Comparison of ENCODE assay signal across 8 cellular contexts in the genomic region with DNA sequence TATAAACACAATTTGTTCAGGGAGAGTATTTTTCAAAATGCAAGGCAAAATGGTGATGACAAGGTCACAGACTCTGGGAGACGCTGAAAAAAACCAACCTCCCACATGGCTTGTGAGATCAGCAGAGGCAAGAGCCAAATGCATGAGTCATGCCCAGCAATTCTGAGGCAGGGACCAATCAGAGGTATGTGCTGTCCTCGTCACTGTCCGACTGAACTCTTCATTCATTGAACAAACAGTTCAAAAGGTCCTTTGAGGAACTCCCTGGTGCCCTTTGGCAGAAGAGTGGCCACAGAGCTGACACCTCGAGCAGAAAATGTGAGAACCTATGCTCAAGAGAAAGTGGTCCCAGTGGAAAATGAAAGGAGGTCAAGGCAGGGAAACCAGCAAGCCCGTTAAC. TPM values are rescaled to one million over a fixed set of nuclear protein-coding genes. Genes with fewer than 3 reads are reported as not detected.
A peak's percentile ranks its signal among the peaks of the same experiment; 100 is the strongest.
DNase-seq lines count a peak whose midpoint lies in the region; ATAC-seq and TF ChIP-seq lines count a peak whose summit lies in the region.

No MANE protein-coding gene starts in this region.

- no peaks in the 10 kb centered on the region for H3K4me1 ChIP-seq in Panc1 (ENCODE audit: control insufficient read depth, insufficient read depth, low read length)
- H3K4me1 ChIP-seq in esophagus squamous epithelium, result peaks cover 0 to 24% (median 16%) of the 10 kb centered on the region in 3 donors
- peaks cover 7 to 8% of the 10 kb centered on the region in 2 donors for H3K4me1 ChIP-seq in muscle layer of duodenum (ENCODE audit: control insufficient read depth in 1 of 2, insufficient read depth in 2 of 2, low read length in 2 of 2)

- WGBS in esophagus squamous epithelium, 2 donors, result 44 to 55% methylated on average over 5 of the region's 5 CpGs

- CTCF ChIA-PET in Panc1 (lab: Charles Lee), result no interaction called here

- no peaks in the 10 kb centered on the region for H3K36me3 ChIP-seq in Panc1 (ENCODE audit: control insufficient read depth, insufficient read depth, low read length)
- no peaks in the 10 kb centered on the region for H3K36me3 ChIP-seq in esophagus squamous epithelium
- H3K36me3 ChIP-seq in muscle layer of duodenum (ENCODE audit: control insufficient read depth in 1 of 2, insufficient read depth in 2 of 2, low read length in 2 of 2), result peaks cover 0 to 3% of the 10 kb centered on the region in 2 donors

- no peaks in the 10 kb centered on the region for H3K27me3 Mint-ChIP-seq in effector memory CD8-positive, alpha-beta T cell

- TF ChIP-seq POLR2A in esophagus squamous epithelium (IDR thresholded peaks at IDR 0.05), result no peak

- no peak overlapping the region for H3K4me3 Mint-ChIP-seq in effector memory CD8-positive, alpha-beta T cell

- intact Hi-C loops in Panc1 (cut with micrococcal nuclease; ENCODE audit: unreplicated experiment) (no loop called here), esophagus squamous epithelium (cut with DNase I) (no loop called here)

- H3K27ac Mint-ChIP-seq in effector memory CD8-positive, alpha-beta T cell, result no peak overlapping the region

- BruUV-seq in Panc1 (replicated peaks; lab: Mats Ljungman, UMichigan), result no TSS peak

- DNase-seq in AG08396 (ENCODE audit: low spot score), result peak; percentile 87
- peak; percentile 10 for DNase-seq in Panc1 (ENCODE audit: low read depth, low spot score)
- no peak for DNase-seq in esophagus squamous epithelium (lab: John Stamatoyannopoulos, UW)
- no peak for DNase-seq in effector memory CD8-positive, alpha-beta T cell
- no peak for DNase-seq in stimulated activated CD4-positive, alpha-beta T cell treated with anti-CD3 and anti-CD28 coated beads, Interleukin-2, amount 100 ng/mL, for 24 hours
- no peak for DNase-seq in central memory CD4-positive, alpha-beta T cell

- peaks cover 13 to 16% of the 10 kb centered on the region in 2 donors for H3K9me3 Mint-ChIP-seq in effector memory CD8-positive, alpha-beta T cell

- no peaks in the 10 kb centered on the region for H3K36me3 Mint-ChIP-seq in effector memory CD8-positive, alpha-beta T cell (ENCODE audit: insufficient read depth)

- ATAC-seq in Panc1 (no peak), HG03139 (IDR thresholded peaks at IDR 0.05; ENCODE audit: unreplicated experiment) (no peak)
- ATAC-seq in effector memory CD8-positive, alpha-beta T cell (replicated peaks), result no peak

- H3K4me3 ChIP-seq in Panc1 (ENCODE audit: low read depth in 2 of 2, low read length in 2 of 2) (no peak overlapping the region), esophagus squamous epithelium (peak overlapping the region in 3 of 4 donors; percentile 5 to 45 (median 6)), muscle layer of duodenum (ENCODE audit: low read depth in 1 of 2, low read length in 2 of 2) (peak overlapping the region; percentile 16 to 34)

- H3K27me3 ChIP-seq in Panc1 (ENCODE audit: control insufficient read depth, insufficient read depth, low read length) (no peaks in the 10 kb centered on the region; the same call in 1 of the 2 replicates), esophagus squamous epithelium (no peaks in the 10 kb centered on the region), muscle layer of duodenum (ENCODE audit: low read depth, low read length) (no peaks in the 10 kb centered on the region)

- no peaks in the 10 kb centered on the region for H3K4me1 Mint-ChIP-seq in effector memory CD8-positive, alpha-beta T cell (ENCODE audit: low read depth in 2 of 2)

- H3K9me3 ChIP-seq in Panc1 (ENCODE audit: control insufficient read depth, insufficient read depth, low read depth, low read length) (no peaks in the 10 kb centered on the region), esophagus squamous epithelium (no peaks in the 10 kb centered on the region), muscle layer of duodenum (ENCODE audit: control insufficient read depth in 1 of 2, low read length in 2 of 2) (no peaks in the 10 kb centered on the region)

- POLR2A ChIA-PET in Panc1 (lab: Charles Lee), result interaction anchor here (0.5 kb wide), 1 partner anchor 809 kb away, joined by 5 read pairs; no protein-coding TSS in a partner anchor

- in situ Hi-C loops in Panc1 (cut with HindIII; ENCODE audit: low pct_unique_long_range_greater_than_20kb, low sequenced_read_pairs), result no loop called here

- no peak overlapping the region for H3K27ac ChIP-seq in Panc1 (ENCODE audit: low read length)
- peak overlapping the region in 3 of 4 donors; percentile 14 to 75 (median 74) for H3K27ac ChIP-seq in esophagus squamous epithelium
- H3K27ac ChIP-seq in muscle layer of duodenum (ENCODE audit: low read length), result peak overlapping the region; percentile 89

- TF ChIP-seq CTCF in Panc1 (IDR thresholded peaks at IDR 0.05) (no peak), esophagus squamous epithelium (IDR thresholded peaks at IDR 0.05) (no peak)

RNA-seq across cellular contexts. Expression of a gene that starts 51.0 kb away (rescaled TPM):
- total RNA-seq in Panc1 (2021; ENCODE audit: unreplicated experiment) (0.64 TPM), esophagus squamous epithelium (10 to 100 TPM in 1 of 4 donors, 1 to 10 TPM in 3; 3.4 to 17.5 (median 6.6) TPM)
- 1.2 TPM for polyA plus RNA-seq in Panc1 (2012; ENCODE audit: insufficient read length)

Comparison
In these comparisons a context has a peak if more than half of its experiments do, and no peak if none do; other contexts are left out.
1. DNase-seq: peak in AG08396 (single experiment) and Panc1 (single experiment); none in esophagus squamous epithelium (single experiment), effector memory CD8-positive, alpha-beta T cell (0 of 3), stimulated activated CD4-positive, alpha-beta T cell treated with anti-CD3 and anti-CD28 coated beads, Interleukin-2, amount 100 ng/mL, for 24 hours (0 of 2) and central memory CD4-positive, alpha-beta T cell (single experiment).
2. H3K4me3 ChIP-seq: peak in esophagus squamous epithelium (3 of 4) and muscle layer of duodenum (2 of 2); none in Panc1 (0 of 2).